28 cellular contexts compared by ENCODE assay signal in the genomic region with DNA sequence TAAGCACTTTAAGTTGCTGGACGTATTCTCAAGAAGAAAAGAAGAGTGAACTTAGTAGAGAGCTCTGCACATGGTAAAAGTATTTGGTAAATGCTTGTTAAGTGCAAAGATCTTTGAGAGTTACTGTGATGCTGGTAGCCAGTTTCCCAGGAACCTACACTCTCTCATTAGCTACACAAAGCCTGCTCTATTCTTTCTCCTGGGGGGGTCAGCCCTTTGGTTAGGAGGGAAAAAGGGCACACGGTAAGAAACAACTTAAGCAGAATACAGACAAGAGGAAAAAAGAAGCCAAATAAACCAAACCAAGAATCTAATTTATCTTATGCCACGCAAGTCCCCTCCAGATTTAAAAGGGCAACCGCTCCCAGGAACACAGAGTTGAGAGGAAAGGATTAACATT.
"Had no signal": no experiment of that assay in that cellular context is flagged by ENCODE, and none has a peak within 500 bp of the region (broad histone marks: within the 10 kb centered on the region; RNA-seq: fewer than 3 reads in every experiment).

No MANE protein-coding gene starts in this region.

- DNase-seq: activated CD4-positive, alpha-beta T cell treated with anti-CD3 and anti-CD28 coated beads for 36 hours; activated CD4-positive, alpha-beta T cell treated with anti-CD3 and anti-CD28 coated beads, Interleukin-2, amount 50 U/mL, for 4 hours; activated CD4-positive, CD25-positive, alpha-beta regulatory T cell; activated effector memory CD4-positive, alpha-beta T cell treated with anti-CD3 and anti-CD28 coated beads, Interleukin-2, amount 50 U/mL, for 16 hours; activated naive CD4-positive, alpha-beta T cell treated with anti-CD3 and anti-CD28 coated beads for 36 hours; activated naive CD8-positive, alpha-beta T cell treated with anti-CD3 and anti-CD28 coated beads for 36 hours; cerebellar nuclear complex; colonic mucosa; effector CD8-positive, alpha-beta T cell; head of caudate nucleus; hypothalamus; left lung; nucleus accumbens; stimulated activated CD4-positive, alpha-beta T cell treated with anti-CD3 and anti-CD28 coated beads, Interleukin-1b, Interleukin-23, amount 100 ng/mL, for 48 hours; stimulated activated CD4-positive, alpha-beta T cell treated with anti-CD3 and anti-CD28 coated beads, Interleukin-4, amount 100 ng/mL, for 4 hours; stimulated activated CD8-positive, alpha-beta memory T cell treated with anti-CD3 and anti-CD28 coated beads, Interleukin-4, amount 100 ng/mL, for 48 hours; stimulated activated naive CD8-positive, alpha-beta T cell treated with anti-CD3 and anti-CD28 coated beads, Interleukin-15, amount 100 ng/mL, for 72 hours; substantia nigra; T-cell; thyroid gland; upper lobe of left lung had no signal

- H2AFZ ChIP-seq: parathyroid adenoma had no signal

- H3K79me2 ChIP-seq: parathyroid adenoma had no signal

- H3K27ac ChIP-seq: ascending aorta, cardiac muscle cell, colonic mucosa, left lung, parathyroid adenoma, right atrium auricular region, thyroid gland, upper lobe of left lung had no signal

- H3K4me2 ChIP-seq: smooth muscle cell had no signal

- H3K4me3 ChIP-seq: ascending aorta, cardiac muscle cell, colonic mucosa, left lung, lung, right atrium auricular region, smooth muscle cell, thyroid gland, upper lobe of left lung had no signal

- ATAC-seq: activated CD4-positive, alpha-beta T cell treated with anti-CD3 and anti-CD28 coated beads for 36 hours; left lung; stimulated activated memory B cell treated with anti-CD40 and anti-IgM and Interleukin-4, amounts not matched to agents 10 μg/mL and 1 μg/mL and 100 μg/mL, for 72 hours; stimulated activated naive CD8-positive, alpha-beta T cell treated with anti-CD3 and anti-CD28 coated beads, Interleukin-15, amount 100 ng/mL, for 72 hours; T-cell had no signal

- H3K9ac ChIP-seq: parathyroid adenoma had no signal

- H3K36me3 ChIP-seq: ascending aorta, cardiac muscle cell, colonic mucosa, left lung, right atrium auricular region, thyroid gland, upper lobe of left lung had no signal

- H3K4me1 ChIP-seq: ascending aorta, colonic mucosa, left lung, parathyroid adenoma, right atrium auricular region, thyroid gland, upper lobe of left lung had no signal

- H3K9me3 ChIP-seq: ascending aorta, colonic mucosa, left lung, right atrium auricular region, thyroid gland, upper lobe of left lung had no signal

- H3K27me3 ChIP-seq: ascending aorta, cardiac muscle cell, colonic mucosa, left lung, right atrium auricular region, thyroid gland, upper lobe of left lung had no signal
